ENCODE assay signal across 1 cellular context in genomic region chr22:46240073-46240472, GRCh38.
TF ChIP-seq lines count a peak whose summit lies in the region.

No MANE protein-coding gene starts in this region.

TF ChIP-seq in K562, 482 proteins besides CTCF, POLR2A, EP300 and RAD21:
- TF ChIP-seq SMARCE1 (IDR thresholded peaks at IDR 0.05) (no peak), BRD4 (IDR thresholded peaks at IDR 0.05) (no peak), CBX2 (IDR thresholded peaks at IDR 0.05; ENCODE audit: insufficient read depth, low read length, poor library complexity, severe bottlenecking) (no peak), GMEB1 (CRISPR knock-in tag; IDR thresholded peaks at IDR 0.05) (no peak), DDX20 (tag; IDR thresholded peaks at IDR 0.05; ENCODE audit: low read depth) (no peak), RFX5 (IDR thresholded peaks at IDR 0.05; ENCODE audit: low read depth, low read length) (no peak), IRF9 (tag; IDR thresholded peaks at IDR 0.05) (no peak), FOXM1 (IDR thresholded peaks at IDR 0.05; ENCODE audit: low read depth) (no peak), FOXM1 (CRISPR knock-in tag; IDR thresholded peaks at IDR 0.05; ENCODE audit: low read depth) (no peak), TOE1 (IDR thresholded peaks at IDR 0.05; ENCODE audit: borderline replicate concordance) (no peak), TOE1 (CRISPR knock-in tag; IDR thresholded peaks at IDR 0.05; ENCODE audit: borderline replicate concordance, low read depth) (no peak), GTF2E2 (tag; IDR thresholded peaks at IDR 0.05) (no peak)
